15 cellular contexts compared by ENCODE assay signal in the genomic region with DNA sequence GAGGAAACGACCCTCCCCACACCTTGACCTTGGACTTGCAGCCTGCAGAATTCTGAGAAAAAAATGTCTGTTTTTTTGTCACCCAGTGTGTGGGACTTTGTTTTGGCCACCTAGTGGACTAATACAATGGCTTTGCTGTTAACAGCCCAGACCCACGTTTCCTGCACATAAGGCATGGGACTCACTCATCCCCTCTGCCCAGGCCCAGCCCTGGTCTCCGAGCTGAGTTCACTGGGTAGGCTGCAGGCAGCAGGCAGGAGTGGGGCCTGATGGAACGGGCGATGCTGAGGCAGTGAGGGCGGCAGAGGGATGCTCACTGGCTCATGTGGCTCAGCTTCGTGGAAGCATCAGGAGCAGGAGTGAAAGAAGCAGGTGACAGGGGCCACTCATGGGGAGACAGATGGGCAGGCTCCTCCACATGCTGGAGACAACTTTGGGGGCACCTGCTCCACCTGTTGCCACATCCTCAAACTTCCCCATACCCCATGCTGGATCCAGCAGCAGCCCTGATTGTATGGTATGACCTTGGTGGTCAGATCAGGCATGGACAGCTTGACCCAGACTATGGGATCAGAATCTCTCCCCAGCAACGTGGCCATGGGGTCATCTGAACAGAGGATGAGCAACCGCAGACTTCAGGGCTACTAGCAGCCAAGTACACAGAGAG.
A peak's percentile ranks its signal among the peaks of the same experiment; 100 is the strongest.
DNase-seq lines count a peak whose midpoint lies in the region; ATAC-seq, FAIRE-seq and TF ChIP-seq lines count a peak whose summit lies in the region.
"Had no signal": no experiment of that assay in that cellular context is flagged by ENCODE, and none has a peak within 500 bp of the region (broad histone marks: within the 10 kb centered on the region; RNA-seq: fewer than 3 reads in every experiment).

No MANE protein-coding gene starts in this region.

- DNase-seq in left ventricle myocardium inferior = no peak
- DNase-seq in Right ventricle myocardium superior = no peak
- DNase-seq in NB4 (ENCODE audit: low read depth) = peak; percentile 50
- no peak for DNase-seq in foreskin keratinocyte
- DNase-seq in urothelium cell line (ENCODE audit: low spot score) = peak; percentile 5
- DNase-seq in ecto neural progenitor cell (ENCODE audit: low spot score) = no peak
- DNase-seq: effector CD4-positive, alpha-beta T cell; kidney glomerular epithelial cell; natural killer cell; NCI-H1048; T1000 had no signal

- H3K9me3 ChIP-seq in left ventricle myocardium inferior (replicated peaks) = no peaks in the 10 kb centered on the region
- H3K9me3 ChIP-seq: ascending aorta, suprapubic skin had no signal

- no peaks in the 10 kb centered on the region for H3K4me1 Mint-ChIP-seq in stimulated activated memory B cell treated with anti-CD40 and anti-IgM and Interleukin-4, amounts not matched to agents 10 μg/mL and 1 μg/mL and 100 μg/mL, for 72 hours

- ATAC-seq in Right ventricle myocardium superior (ENCODE audit: poor library complexity) (no peak), foreskin keratinocyte (no peak), HG03457 (IDR thresholded peaks at IDR 0.05; ENCODE audit: unreplicated experiment) (no peak)
- no peak for ATAC-seq in stimulated activated memory B cell treated with anti-CD40 and anti-IgM and Interleukin-4, amounts not matched to agents 10 μg/mL and 1 μg/mL and 100 μg/mL, for 72 hours
- ATAC-seq: natural killer cell had no signal

- H3K27ac ChIP-seq in left ventricle myocardium inferior (replicated peaks) (no peak overlapping the region), foreskin keratinocyte (no peak overlapping the region)
- H3K27ac ChIP-seq: ascending aorta, suprapubic skin had no signal

- peak; percentile 15 for TF ChIP-seq CTCF in left ventricle myocardium inferior (IDR thresholded peaks at IDR 0.05; ENCODE audit: borderline replicate concordance)
- peak; percentile 22 for TF ChIP-seq CTCF in NB4 (IDR thresholded peaks at IDR 0.05; ENCODE audit: low read depth, low read length)
- TF ChIP-seq CTCF in foreskin keratinocyte (conservative IDR thresholded peaks at IDR 0.05) = peak; percentile 10

- H3K4me3 Mint-ChIP-seq in stimulated activated memory B cell treated with anti-CD40 and anti-IgM and Interleukin-4, amounts not matched to agents 10 μg/mL and 1 μg/mL and 100 μg/mL, for 72 hours = no peak overlapping the region
- H3K4me3 Mint-ChIP-seq: natural killer cell had no signal

- peaks cover 18% of the 10 kb centered on the region for H3K27me3 ChIP-seq in left ventricle myocardium inferior (ENCODE audit: low read depth)
- peaks cover 11% of the 10 kb centered on the region for H3K27me3 ChIP-seq in foreskin keratinocyte
- H3K27me3 ChIP-seq: ascending aorta, suprapubic skin had no signal

- H3K36me3 ChIP-seq in left ventricle myocardium inferior = no peaks in the 10 kb centered on the region
- H3K36me3 ChIP-seq: ascending aorta, suprapubic skin had no signal

- H3K4me3 ChIP-seq in left ventricle myocardium inferior (no peak overlapping the region), NB4 (ENCODE audit: low read depth, low read length) (no peak overlapping the region)
- H3K4me3 ChIP-seq: ascending aorta, suprapubic skin had no signal

- peaks cover 17% of the 10 kb centered on the region for H3K36me3 Mint-ChIP-seq in stimulated activated memory B cell treated with anti-CD40 and anti-IgM and Interleukin-4, amounts not matched to agents 10 μg/mL and 1 μg/mL and 100 μg/mL, for 72 hours
- H3K36me3 Mint-ChIP-seq: natural killer cell had no signal

- H3K4me1 ChIP-seq in left ventricle myocardium inferior (no peaks in the 10 kb centered on the region), foreskin keratinocyte (no peaks in the 10 kb centered on the region)
- H3K4me1 ChIP-seq: ascending aorta, suprapubic skin had no signal

- no peak overlapping the region for H3K27ac Mint-ChIP-seq in stimulated activated memory B cell treated with anti-CD40 and anti-IgM and Interleukin-4, amounts not matched to agents 10 μg/mL and 1 μg/mL and 100 μg/mL, for 72 hours
- H3K27ac Mint-ChIP-seq: natural killer cell had no signal

- no peaks in the 10 kb centered on the region for H3K9me3 Mint-ChIP-seq in stimulated activated memory B cell treated with anti-CD40 and anti-IgM and Interleukin-4, amounts not matched to agents 10 μg/mL and 1 μg/mL and 100 μg/mL, for 72 hours
- H3K9me3 Mint-ChIP-seq: natural killer cell had no signal

- FAIRE-seq in urothelium cell line (lab: Jason Lieb, UNC) = no peak

- peaks cover 14% of the 10 kb centered on the region for H3K27me3 Mint-ChIP-seq in stimulated activated memory B cell treated with anti-CD40 and anti-IgM and Interleukin-4, amounts not matched to agents 10 μg/mL and 1 μg/mL and 100 μg/mL, for 72 hours

- TF ChIP-seq POLR2A in NB4 (IDR thresholded peaks at IDR 0.05; ENCODE audit: extremely low read depth, insufficient read length) = no peak

- intact Hi-C loops in left ventricle myocardium inferior (cut with micrococcal nuclease) = no loop called here
- intact Hi-C loops in Right ventricle myocardium superior (cut with DNase I) = loop anchor here (10.0 kb wide), 1 partner anchor 104 kb away; no protein-coding TSS in a partner anchor

Comparison
In these comparisons a context has a peak if more than half of its experiments do, and no peak if none do; other contexts are left out.
1. DNase-seq: peak in NB4 (single experiment) and urothelium cell line (single experiment); none in left ventricle myocardium inferior (single experiment), Right ventricle myocardium superior (single experiment), foreskin keratinocyte (0 of 2) and ecto neural progenitor cell (single experiment).
2. Peak in every context shown above with its lines, with median percentiles within 50 percentile points of each other: CTCF ChIP-seq.